21 cellular contexts compared by ENCODE assay signal in the genomic region with DNA sequence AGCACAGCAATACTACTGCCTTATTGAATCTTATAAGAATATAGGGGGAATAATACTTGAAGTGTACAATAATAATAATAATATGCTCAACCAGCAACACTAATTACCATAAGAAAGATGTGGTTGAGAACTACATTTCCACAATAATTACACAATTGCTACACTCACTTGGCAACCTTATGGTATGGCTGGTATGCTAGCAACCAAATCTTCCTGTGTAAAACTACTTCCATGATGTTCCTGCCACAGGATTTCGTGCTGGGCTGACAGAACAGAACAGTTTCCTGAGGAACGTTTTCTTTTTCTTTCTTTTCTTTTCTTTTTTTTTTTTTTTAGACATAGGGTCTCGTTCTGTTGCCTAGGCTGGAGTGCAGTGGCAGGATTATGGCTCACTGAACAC. TPM values are rescaled to one million over a fixed set of nuclear protein-coding genes. Genes with fewer than 3 reads are reported as not detected.
DNase-seq lines count a peak whose midpoint lies in the region; FAIRE-seq and TF ChIP-seq lines count a peak whose summit lies in the region.
"Had no signal": no experiment of that assay in that cellular context is flagged by ENCODE, and none has a peak within 500 bp of the region (broad histone marks: within the 10 kb centered on the region; RNA-seq: fewer than 3 reads in every experiment).

No MANE protein-coding gene starts in this region.

- no peaks in the 10 kb centered on the region for H3K4me1 ChIP-seq in adipocyte (ENCODE audit: control insufficient read depth, insufficient read depth, low read length)
- H3K4me1 ChIP-seq in smooth muscle cell (ENCODE audit: low read depth), result peaks cover 17% of the 10 kb centered on the region
- H3K4me1 ChIP-seq in OCI-LY7 (ENCODE audit: insufficient read depth, low read length, poor library complexity, severe bottlenecking), result no peaks in the 10 kb centered on the region

- H2AFZ ChIP-seq in smooth muscle cell (ENCODE audit: low read depth), result no peak overlapping the region
- no peak overlapping the region for H2AFZ ChIP-seq in OCI-LY7 (ENCODE audit: low read length)
- H2AFZ ChIP-seq: GM23338 had no signal

- intact Hi-C loops in OCI-LY7 (cut with micrococcal nuclease; ENCODE audit: unreplicated experiment), result no loop called here

- CTCF ChIA-PET in OCI-LY7 (lab: Charles Lee; ENCODE audit: unreplicated experiment), result no interaction called here

- H3K79me2 ChIP-seq in smooth muscle cell (ENCODE audit: low read depth) (peaks cover 78% of the 10 kb centered on the region), OCI-LY7 (ENCODE audit: insufficient read depth, low read depth, low read length) (no peaks in the 10 kb centered on the region)

- H3K9me3 ChIP-seq in adipocyte (ENCODE audit: control insufficient read depth, low read length) (peaks cover 29% of the 10 kb centered on the region), smooth muscle cell (replicated peaks; ENCODE audit: low read depth) (no peaks in the 10 kb centered on the region), OCI-LY7 (ENCODE audit: low read length) (peaks cover 4% of the 10 kb centered on the region; the same call in 1 of the 2 replicates)

- 67% methylated on average over 3 of the region's 3 CpGs for WGBS in smooth muscle cell (ENCODE audit: low lambda C conversion rate)

- H3K36me3 ChIP-seq in adipocyte (ENCODE audit: control insufficient read depth, insufficient read depth, low read length, severe bottlenecking) (no peaks in the 10 kb centered on the region), smooth muscle cell (ENCODE audit: low read depth) (no peaks in the 10 kb centered on the region), OCI-LY7 (ENCODE audit: insufficient read depth, low read length) (no peaks in the 10 kb centered on the region)

- POLR2A ChIA-PET in OCI-LY7 (lab: Charles Lee), result no interaction called here

- H3K4me3 ChIP-seq in adipocyte (ENCODE audit: low read length) (no peak overlapping the region), astrocyte of the cerebellum (ENCODE audit: low read depth, low read length) (no peak overlapping the region), smooth muscle cell (no peak overlapping the region), OCI-LY7 (ENCODE audit: low read depth, low read length, poor library complexity, severe bottlenecking) (no peak overlapping the region)
- H3K4me3 ChIP-seq: BLaER1 treated with 17β-estradiol and CSF1 and Interleukin-3, amounts not matched to agents 10 nM and 100 nM; GM23338 had no signal

- H3K4me2 ChIP-seq in smooth muscle cell (peak overlapping the region; percentile 19), OCI-LY7 (ENCODE audit: low read length) (no peak overlapping the region)
- H3K4me2 ChIP-seq: BLaER1 treated with 17β-estradiol and CSF1 and Interleukin-3, amounts not matched to agents 10 nM and 100 nM; GM23338 had no signal

- no peaks in the 10 kb centered on the region for H3K27me3 ChIP-seq in adipocyte (replicated peaks; ENCODE audit: control insufficient read depth, insufficient read depth, low read length)
- no peaks in the 10 kb centered on the region for H3K27me3 ChIP-seq in smooth muscle cell (ENCODE audit: low read depth)
- H3K27me3 ChIP-seq: BE2C had no signal

- H4K20me1 ChIP-seq in smooth muscle cell (ENCODE audit: low read depth), result peaks cover 98% of the 10 kb centered on the region
- no peaks in the 10 kb centered on the region for H4K20me1 ChIP-seq in OCI-LY7 (ENCODE audit: insufficient read depth, low read length)
- H4K20me1 ChIP-seq: BLaER1 treated with 17β-estradiol and CSF1 and Interleukin-3, amounts not matched to agents 10 nM and 100 nM had no signal

- TF ChIP-seq CTCF in astrocyte of the cerebellum (IDR thresholded peaks at IDR 0.05; ENCODE audit: low read depth, low read length, missing control alignments) (no peak), smooth muscle cell (IDR thresholded peaks at IDR 0.05; ENCODE audit: borderline replicate concordance, insufficient read depth, poor library complexity, severe bottlenecking) (no peak), OCI-LY7 (conservative IDR thresholded peaks at IDR 0.05; ENCODE audit: low read length) (no peak)

- BruUV-seq in OCI-LY7 (replicated peaks; lab: Mats Ljungman, UMichigan), result no TSS peak

- in situ Hi-C loops in astrocyte of the cerebellum (cut with HindIII; ENCODE audit: low sequenced_read_pairs), result no loop called here

- no peak for FAIRE-seq in H54 (lab: Jason Lieb, UNC)
- FAIRE-seq: D721Med, GM12892 had no signal

- peaks cover 10% of the 10 kb centered on the region for H3F3A ChIP-seq in smooth muscle cell (ENCODE audit: low read depth)

- H3K9me2 ChIP-seq in OCI-LY7 (ENCODE audit: insufficient read depth, low read length), result no peaks in the 10 kb centered on the region

- H3K27ac ChIP-seq in smooth muscle cell (ENCODE audit: low read depth) (peak overlapping the region; percentile 9), OCI-LY7 (ENCODE audit: low read depth, low read length, poor library complexity, severe bottlenecking) (no peak overlapping the region)
- H3K27ac ChIP-seq: BLaER1 treated with 17β-estradiol and CSF1 and Interleukin-3, amounts not matched to agents 10 nM and 100 nM had no signal

- no peak overlapping the region for H3K9ac ChIP-seq in adipocyte (ENCODE audit: low read length)
- no peak overlapping the region for H3K9ac ChIP-seq in smooth muscle cell (ENCODE audit: low read depth)
- H3K9ac ChIP-seq: BLaER1 treated with 17β-estradiol and CSF1 and Interleukin-3, amounts not matched to agents 10 nM and 100 nM had no signal

- DNase-seq in EH (ENCODE audit: low read depth), result peak; percentile 27
- DNase-seq in adipocyte (ENCODE audit: low read depth), result peak; percentile 71
- DNase-seq in astrocyte of the cerebellum (ENCODE audit: low read depth), result peak; percentile 20
- no peak for DNase-seq in smooth muscle cell (lab: John Stamatoyannopoulos, UW; ENCODE audit: unreplicated experiment)
- no peak for DNase-seq in amygdala (lab: John Stamatoyannopoulos, UW)
- no peak for DNase-seq in H54 (ENCODE audit: insufficient read length, low spot score)
- DNase-seq in NCI-H2029 treated with DMSO at 0.1 percent for 48 hours (lab: John Stamatoyannopoulos, UW), result no peak
- DNase-seq in OCI-LY7 (ENCODE audit: low spot score), result no peak
- DNase-seq: AML-193; BE2C; CD4-positive, alpha-beta T cell; CD8-positive, alpha-beta memory T cell; DMS 273 treated with DMSO at 0.1 percent for 48 hours; DMS79; GF-D8; HCEC 1CT had no signal

- TF ChIP-seq POLR2A in H54 (IDR thresholded peaks at IDR 0.05; ENCODE audit: low read depth, low read length), result no peak

RNA-seq across cellular contexts. Expression of gene KIF26B, which starts 50.6 kb away (rescaled TPM):
- total RNA-seq in smooth muscle cell, result 42.1 and 43.3 TPM in 2 replicates
- polyA plus RNA-seq in smooth muscle cell, result 24.1 and 24.9 TPM in 2 replicates
- total RNA-seq in OCI-LY7 (2014; rRNA removed; shearing (Covaris generic)), result not detected in 2 replicates
- not detected in 2 replicates for total RNA-seq in OCI-LY7 (2022)
- total RNA-seq: A673 had no signal
- polyA plus RNA-seq: CD8-positive, alpha-beta memory T cell had no signal

Comparison
In these comparisons a context has a peak if more than half of its experiments do, and no peak if none do; other contexts are left out.
1. DNase-seq: peak in EH (single experiment), adipocyte (single experiment) and astrocyte of the cerebellum (single experiment); none in smooth muscle cell (single experiment), amygdala (0 of 56), H54 (single experiment), NCI-H2029 treated with DMSO at 0.1 percent for 48 hours (single experiment) and OCI-LY7 (single experiment).
2. RNA of gene KIF26B, which starts 50.6 kb away (total RNA-seq): 42.1 to 43.3 TPM in smooth muscle cell; not detected in OCI-LY7; every median in the first group is over 10 times any median in the second.